ENCODE assay signal across 10 cellular contexts in genomic region chr2:60796573-60797509, GRCh38. TPM values are rescaled to one million over a fixed set of nuclear protein-coding genes. Genes with fewer than 3 reads are reported as not detected.
DNase-seq lines count a peak whose midpoint lies in the region; ATAC-seq, FAIRE-seq and TF ChIP-seq lines count a peak whose summit lies in the region.
"Had no signal": no experiment of that assay in that cellular context is flagged by ENCODE, and none has a peak within 500 bp of the region (broad histone marks: within the 10 kb centered on the region; RNA-seq: fewer than 3 reads in every experiment).

No MANE protein-coding gene starts in this region.

- BruUV-seq in K562 (replicated peaks; lab: Mats Ljungman, UMichigan) = no TSS peak
- no TSS peak for BruUV-seq in MCF 10A (replicated peaks; lab: Mats Ljungman, UMichigan)

- no peak overlapping the region for H3K4me3 Mint-ChIP-seq in MCF 10A (ENCODE audit: unreplicated experiment)

- H3K9me3 ChIP-seq in K562 (replicated peaks; ENCODE audit: control insufficient read depth, insufficient read depth, low read depth, low read length) = no peaks in the 10 kb centered on the region

- no peak overlapping the region for H3K27ac Mint-ChIP-seq in MCF 10A (ENCODE audit: low read depth, unreplicated experiment)

- in situ Hi-C loops in KBM-7 (cut with MboI; ENCODE audit: low pct_unique_long_range_greater_than_20kb, low sequenced_read_pairs) (no loop called here), K562 (cut with MboI) (no loop called here)

- POLR2A ChIA-PET in K562 (lab: Yijun Ruan, JAX) (interaction anchor here (0.5 kb wide), 1 partner anchor 566 kb away, joined by 3 read pairs; no protein-coding TSS in a partner anchor), MCF 10A (lab: Yijun Ruan, JAX) (interaction anchor here (0.6 to 1.4 kb wide), 3 partner anchors 11 to 593 kb away, joined by 3 to 4 read pairs (median 3); no protein-coding TSS in a partner anchor)

- WGBS in K562 (ENCODE audit: insufficient coverage, low coverage, missing lambda C conversion rate) = 81% methylated on average over 6 of the region's 6 CpGs

- H3K4me3 ChIP-seq in K562 = no peak overlapping the region

- H3K9me1 ChIP-seq in K562 (ENCODE audit: control insufficient read depth, insufficient read depth, low read length) = no peaks in the 10 kb centered on the region

- no peak for FAIRE-seq in K562 (lab: Jason Lieb, UNC)
- FAIRE-seq: H1 had no signal

- H3K27ac ChIP-seq in K562 (ENCODE audit: extremely low read depth, low read depth, low read length) = peak overlapping the region; percentile 53

- no peak overlapping the region for H2AFZ ChIP-seq in K562 (ENCODE audit: low read depth, low read length)

- no peak for TF ChIP-seq EP300 in K562 (IDR thresholded peaks at IDR 0.05; ENCODE audit: low read length)

- no peaks in the 10 kb centered on the region for H3K9me3 Mint-ChIP-seq in MCF 10A (ENCODE audit: unreplicated experiment)

- TF ChIP-seq RAD21 in K562 (CRISPR knock-in tag; conservative IDR thresholded peaks at IDR 0.05 in 1 of 2, IDR thresholded peaks at IDR 0.05 in 1 of 2) = no peak

- TF ChIP-seq CTCF in K562 (IDR thresholded peaks at IDR 0.05 in 2 of 3, conservative IDR thresholded peaks at IDR 0.05 in 1 of 3; ENCODE audit: insufficient read depth in 2 of 3, low read depth in 1 of 3, low read length in 3 of 3) (no peak), MCF 10A (IDR thresholded peaks at IDR 0.05; ENCODE audit: unreplicated experiment) (no peak)

- H3K36me3 ChIP-seq in K562 (ENCODE audit: control insufficient read depth, insufficient read depth, low read length) = peaks cover 65% of the 10 kb centered on the region

- CTCF ChIA-PET in K562 (lab: Yijun Ruan, JAX; ENCODE audit: low intra/inter-chr PET ratio) (no interaction called here), MCF 10A (lab: Yijun Ruan, JAX) (interaction anchor here (0.7 to 1.2 kb wide), 3 partner anchors 70 to 202 kb away, joined by 4 read pairs; no protein-coding TSS in a partner anchor)

- H3K4me1 ChIP-seq in K562 (replicated peaks in 1 of 2; ENCODE audit: control insufficient read depth in 2 of 2, insufficient read depth in 2 of 2, low read length in 2 of 2) = no peaks in the 10 kb centered on the region; a peak in 1 of 5 replicates

- no peaks in the 10 kb centered on the region for H3K79me2 ChIP-seq in K562 (ENCODE audit: control insufficient read depth, insufficient read depth, low read length)

- TF ChIP-seq POLR2A in K562 (conservative IDR thresholded peaks at IDR 0.05) (no peak), erythroblast (IDR thresholded peaks at IDR 0.05; ENCODE audit: low read length) (no peak)

- H3K4me2 ChIP-seq in K562 (ENCODE audit: insufficient read depth, low read length) = no peak overlapping the region

- intact Hi-C loops in K562 (cut with micrococcal nuclease) = no loop called here
- intact Hi-C loops in MCF 10A (cut with micrococcal nuclease) = no loop called here

- H3K27me3 Mint-ChIP-seq in MCF 10A (ENCODE audit: insufficient read depth, unreplicated experiment) = no peaks in the 10 kb centered on the region

- no peaks in the 10 kb centered on the region for H4K20me1 ChIP-seq in K562 (replicated peaks; ENCODE audit: control insufficient read depth, insufficient read depth, low read length)

- DNase-seq in KBM-7 = peak; percentile 96
- peak in 1 of 4 experiments; percentile 16 for DNase-seq in K562 (ENCODE audit: extremely low read depth in 1 of 4, low spot score in 3 of 4)
- peak; percentile 9 for DNase-seq in putamen (ENCODE audit: low spot score)
- DNase-seq in MCF 10A (ENCODE audit: unreplicated experiment) = no peak
- no peak for DNase-seq in stimulated activated naive CD4-positive, alpha-beta T cell (lab: John Stamatoyannopoulos, UW)
- DNase-seq in erythroblast (lab: John Stamatoyannopoulos, UW) = no peak
- DNase-seq: occipital lobe had no signal

- ATAC-seq in GM18909 (IDR thresholded peaks at IDR 0.05; ENCODE audit: poor library complexity, unreplicated experiment) (peak; percentile 52), K562 (peak; percentile 49; the same call in 1 of the 3 replicates)
- ATAC-seq: Panc1 had no signal

- no peaks in the 10 kb centered on the region for H3K4me1 Mint-ChIP-seq in MCF 10A (ENCODE audit: insufficient read depth, unreplicated experiment)

- no peaks in the 10 kb centered on the region for H3K27me3 ChIP-seq in K562 (ENCODE audit: control insufficient read depth in 2 of 2, insufficient read depth in 2 of 2, low read length in 2 of 2)

- H3K9ac ChIP-seq in K562 (ENCODE audit: insufficient read depth in 1 of 2, low read depth in 2 of 2, low read length in 2 of 2) = no peak overlapping the region; a peak in 1 of 4 replicates

- H3K36me3 Mint-ChIP-seq in MCF 10A (ENCODE audit: insufficient read depth, unreplicated experiment) = peaks cover 74% of the 10 kb centered on the region

TF ChIP-seq in K562, 482 proteins besides CTCF, POLR2A, EP300 and RAD21 (continues in another document):
- TF ChIP-seq ZNF146 (CRISPR knock-in tag; IDR thresholded peaks at IDR 0.05; ENCODE audit: unreplicated experiment) (no peak), TCFL5 (CRISPR knock-in tag; conservative IDR thresholded peaks at IDR 0.05) (no peak), ETS1 (conservative IDR thresholded peaks at IDR 0.05; ENCODE audit: control insufficient read depth, low read depth, low read length) (no peak), GTF3C2 (IDR thresholded peaks at IDR 0.05; ENCODE audit: borderline replicate concordance, extremely low read depth, insufficient read length) (no peak), ZNF668 (CRISPR knock-in tag; IDR thresholded peaks at IDR 0.05) (no peak), NCOA1 (IDR thresholded peaks at IDR 0.05; ENCODE audit: low read depth) (no peak), HEY1 (CRISPR knock-in tag; IDR thresholded peaks at IDR 0.05; ENCODE audit: borderline replicate concordance) (no peak), ZKSCAN1 (IDR thresholded peaks at IDR 0.05; ENCODE audit: low read depth, low read length) (no peak), E2F1 (CRISPR knock-in tag; IDR thresholded peaks at IDR 0.05) (no peak), BRF1 (IDR thresholded peaks at IDR 0.05; ENCODE audit: borderline replicate concordance, extremely low read depth, insufficient read length) (no peak)

RNA-seq across cellular contexts. Expression of gene PAPOLG, which starts 40.8 kb away (rescaled TPM):
- total RNA-seq in K562 (2011; cell fraction: chromatin; rRNA removed; ENCODE audit: low replicate concordance) = 15.0 and 40.0 TPM in 2 replicates
- total RNA-seq in K562 (2011; cell fraction: nucleolus; rRNA removed) = 7.8 and 10.0 TPM in 2 replicates
- total RNA-seq in K562 (2011; cell fraction: nucleoplasm; rRNA removed) = 15.8 and 22.9 TPM in 2 replicates
- total RNA-seq in K562 (2014; rRNA removed) = 8.0 and 9.9 TPM in 2 replicates
- 16.3 and 17.8 TPM in 2 replicates for total RNA-seq in K562 (2014; rRNA removed; fragmentation: Illumina TruSeq; extraction: Trizol)
- total RNA-seq in K562 (2015; rRNA removed; fragmentation: Illumina TruSeq; extraction: Trizol) = 13.8 and 15.0 TPM in 2 replicates
- 10.0 and 11.1 TPM in 2 replicates for total RNA-seq in K562 (2021)
- polyA plus RNA-seq in K562 (2011; rRNA removed) = 14.3 and 15.2 TPM in 2 replicates
- polyA plus RNA-seq in K562 (2011; cell fraction: cytosol; rRNA removed) = 4.6 and 5.1 TPM in 2 replicates
- polyA plus RNA-seq in K562 (2011; cell fraction: nucleus; rRNA removed) = 10.4 and 13.0 TPM in 2 replicates
- 6.1 and 6.8 TPM in 2 replicates for polyA plus RNA-seq in K562 (2012)
- polyA plus RNA-seq in K562 (2014; fragmentation: Illumina TruSeq; extraction: Trizol) = 9.7 and 11.7 TPM in 2 replicates
- polyA plus RNA-seq in K562 (2014; fragmentation: Nextera tagmentation; extraction: Ambion mirVana) = 1 to 10 TPM; 3.9 to 8.9 TPM
- polyA plus RNA-seq in K562 (2014; rRNA removed) = 4.8 and 8.4 TPM in 2 replicates
- polyA minus RNA-seq in K562 (2011; rRNA and poly(A)+ RNA removed) = 37.0 and 38.7 TPM in 2 replicates
- 12.1 and 21.5 TPM in 2 replicates for polyA minus RNA-seq in K562 (2011; cell fraction: cytosol; rRNA and poly(A)+ RNA removed)
- polyA minus RNA-seq in K562 (2011; cell fraction: nucleus; rRNA and poly(A)+ RNA removed) = 8.6 and 13.9 TPM in 2 replicates
- 16.9 and 18.4 TPM in 2 replicates for total RNA-seq in MCF 10A (2022)

Comparison
In these comparisons a context has a peak if more than half of its experiments do, and no peak if none do; other contexts are left out.
1. DNase-seq: peak in KBM-7 (single experiment) and putamen (single experiment); none in MCF 10A (single experiment), stimulated activated naive CD4-positive, alpha-beta T cell (0 of 6) and erythroblast (0 of 2).